In genomic region chr9:136664799-136665082, GRCh38 we compare ENCODE assay signal across 1 cellular context.
TF ChIP-seq lines count a peak whose summit lies in the region.

No MANE protein-coding gene starts in this region.

TF ChIP-seq in K562, 482 proteins besides CTCF, POLR2A, EP300 and RAD21 (continued from another document):
- TF ChIP-seq RREB1 (CRISPR knock-in tag; IDR thresholded peaks at IDR 0.05) (no peak), IRF9 (tag; IDR thresholded peaks at IDR 0.05) (no peak), TCF15 (CRISPR knock-in tag; IDR thresholded peaks at IDR 0.05) (no peak), DMBX1 (CRISPR knock-in tag; IDR thresholded peaks at IDR 0.05; ENCODE audit: borderline replicate concordance) (no peak), CREB3 (tag; conservative IDR thresholded peaks at IDR 0.05; ENCODE audit: low read depth) (no peak), MAX (CRISPR knock-in tag; IDR thresholded peaks at IDR 0.05) (0 out of 2 replicates have a peak, but pooled peaks have one; percentile 25), POLR2H (tag; IDR thresholded peaks at IDR 0.05; ENCODE audit: low read depth) (no peak), ATF3 (IDR thresholded peaks at IDR 0.05) (no peak), ATF3 (CRISPR knock-in tag; conservative IDR thresholded peaks at IDR 0.05) (no peak), ASH1L (IDR thresholded peaks at IDR 0.05; ENCODE audit: borderline replicate concordance, low read depth, partially characterized antibody) (no peak), RBM15 (IDR thresholded peaks at IDR 0.05; ENCODE audit: insufficient read depth, low read length) (no peak), NR1H2 (CRISPR knock-in tag; IDR thresholded peaks at IDR 0.05) (no peak), EHMT2 (IDR thresholded peaks at IDR 0.05) (no peak), ZFX (CRISPR knock-in tag; IDR thresholded peaks at IDR 0.05) (peak; percentile 9), MTA3 (IDR thresholded peaks at IDR 0.05; ENCODE audit: borderline replicate concordance) (no peak), TCF3 (CRISPR knock-in tag; IDR thresholded peaks at IDR 0.05) (no peak), MXI1 (IDR thresholded peaks at IDR 0.05; ENCODE audit: low read depth, low read length) (0 out of 2 replicates have a peak, but pooled peaks have one; percentile 34)
